Comparison of ENCODE assay signal across 12 cellular contexts in genomic region chr11:77418155-77418980, GRCh38. TPM values are rescaled to one million over a fixed set of nuclear protein-coding genes. Genes with fewer than 3 reads are reported as not detected.
DNase-seq lines count a peak whose midpoint lies in the region; ATAC-seq, FAIRE-seq and TF ChIP-seq lines count a peak whose summit lies in the region.
"Had no signal": no experiment of that assay in that cellular context is flagged by ENCODE, and none has a peak within 500 bp of the region (broad histone marks: within the 10 kb centered on the region; RNA-seq: fewer than 3 reads in every experiment).

No MANE protein-coding gene starts in this region.

- H3K14ac ChIP-seq in H1 (ENCODE audit: insufficient read length) = no peak overlapping the region

- H2BK15ac ChIP-seq in H1 (ENCODE audit: low read length) = no peak overlapping the region

- H2AFZ ChIP-seq in H1 (ENCODE audit: low read length) = no peak overlapping the region

- H3K79me2 ChIP-seq in H1 (ENCODE audit: control insufficient read depth in 1 of 2, insufficient read depth in 2 of 2, low read length in 2 of 2) = peaks cover 0 to 76% of the 10 kb centered on the region in 2 experiments; a peak in 2 of 4 replicates

- H3K4me3 Mint-ChIP-seq in progenitor cell of endocrine pancreas (ENCODE audit: low read depth) (no peak overlapping the region), osteocyte (ENCODE audit: unreplicated experiment) (no peak overlapping the region)
- H3K4me3 Mint-ChIP-seq: T-helper 1 cell treated with Interleukin-12 subunit alpha and Interleukin-12 subunit beta and Interleukin-4 antibody, amounts not matched to agents 30 μg/mL and 1 μg/mL, for 36 hours had no signal

- H3K4ac ChIP-seq in H1 (replicated peaks; ENCODE audit: insufficient read length, low read depth, low read length) = no peak overlapping the region

- TF ChIP-seq POLR2A in H1 (IDR thresholded peaks at IDR 0.05; ENCODE audit: control extremely low read depth in 1 of 2, low read depth in 2 of 2, low read length in 2 of 2) = no peak

- no peak overlapping the region for H3K23ac ChIP-seq in H1 (ENCODE audit: insufficient read length)

- H3K36me3 ChIP-seq in HUES64 (ENCODE audit: insufficient read depth, low read length) (no peaks in the 10 kb centered on the region), H1 (ENCODE audit: control insufficient read depth in 2 of 4, insufficient read depth in 4 of 4, low read length in 3 of 4) (no peaks in the 10 kb centered on the region)

- peak overlapping the region in 1 of 2 experiments; percentile 24; a peak in 1 of 4 replicates for H3K4me2 ChIP-seq in H1 (ENCODE audit: insufficient read depth in 1 of 2, low read depth in 2 of 2, low read length in 2 of 2)

- no peaks in the 10 kb centered on the region for H3K79me1 ChIP-seq in H1 (ENCODE audit: low read depth, low read length)

- H4K91ac ChIP-seq in H1 (replicated peaks; ENCODE audit: insufficient read length, low read length) = no peak overlapping the region

- no peaks in the 10 kb centered on the region for H3K27me3 ChIP-seq in HUES64 (ENCODE audit: insufficient read depth, low read length)
- no peaks in the 10 kb centered on the region for H3K27me3 ChIP-seq in H1 (replicated peaks in 1 of 4; ENCODE audit: control insufficient read depth in 3 of 4, extremely low read depth in 1 of 4, insufficient read depth in 3 of 4, low read length in 3 of 4)

- no peak overlapping the region for H2BK5ac ChIP-seq in H1 (ENCODE audit: low read depth, low read length)

- no peak overlapping the region for H4K8ac ChIP-seq in H1 (ENCODE audit: extremely low read depth, insufficient read depth, low read length)

- no peak overlapping the region for H3K27ac Mint-ChIP-seq in progenitor cell of endocrine pancreas
- H3K27ac Mint-ChIP-seq in osteocyte (ENCODE audit: unreplicated experiment) = no peak overlapping the region
- H3K27ac Mint-ChIP-seq: T-helper 1 cell treated with Interleukin-12 subunit alpha and Interleukin-12 subunit beta and Interleukin-4 antibody, amounts not matched to agents 30 μg/mL and 1 μg/mL, for 36 hours had no signal

- TF ChIP-seq RAD21 in H1 (IDR thresholded peaks at IDR 0.05 in 1 of 2, conservative IDR thresholded peaks at IDR 0.05 in 1 of 2; ENCODE audit: low read depth in 2 of 2, low read length in 2 of 2) = no peak

- peak overlapping the region; percentile 22; the same call in 1 of the 2 replicates for H3K27ac ChIP-seq in HUES64 (ENCODE audit: low read depth, low read length)
- no peak overlapping the region for H3K27ac ChIP-seq in H1 (ENCODE audit: low read depth, low read length)
- H3K27ac ChIP-seq: skin epidermis had no signal

- CTCF ChIA-PET in H1 (lab: Charles Lee; ENCODE audit: partially characterized antibody) = interaction anchor here (1.2 kb wide), 1 partner anchor 130 kb away, joined by 3 read pairs; no protein-coding TSS in a partner anchor

- H3K9me3 ChIP-seq in HUES64 (ENCODE audit: insufficient read depth, low read depth, low read length) (no peaks in the 10 kb centered on the region), H1 (ENCODE audit: insufficient read depth in 2 of 2, low read depth in 1 of 2, low read length in 1 of 2) (no peaks in the 10 kb centered on the region)

- H4K20me1 ChIP-seq in H1 (replicated peaks in 1 of 2; ENCODE audit: control insufficient read depth in 1 of 2, insufficient read depth in 2 of 2, low read length in 2 of 2) = no peaks in the 10 kb centered on the region

- no peak overlapping the region for H2BK120ac ChIP-seq in H1 (replicated peaks; ENCODE audit: low read depth, low read length)

- DNase-seq in GM13977 (ENCODE audit: low spot score) (peak; percentile 41), H1 (ENCODE audit: low read depth in 1 of 2, low spot score in 2 of 2) (no peak), progenitor cell of endocrine pancreas (ENCODE audit: low spot score, unreplicated experiment) (no peak), osteocyte (ENCODE audit: extremely low spot score, unreplicated experiment) (no peak), inferior parietal cortex (ENCODE audit: extremely low spot score) (no peak), T1000 (lab: John Stamatoyannopoulos, UW) (no peak)
- DNase-seq: DMS153, NCI-H226 had no signal

- no peak for TF ChIP-seq EP300 in H1 (IDR thresholded peaks at IDR 0.05; ENCODE audit: borderline replicate concordance in 1 of 2, low read depth in 2 of 2, low read length in 2 of 2)

- H3K9me3 Mint-ChIP-seq in progenitor cell of endocrine pancreas (ENCODE audit: low read depth) = no peaks in the 10 kb centered on the region
- no peaks in the 10 kb centered on the region for H3K9me3 Mint-ChIP-seq in osteocyte (ENCODE audit: unreplicated experiment)
- H3K9me3 Mint-ChIP-seq: T-helper 1 cell treated with Interleukin-12 subunit alpha and Interleukin-12 subunit beta and Interleukin-4 antibody, amounts not matched to agents 30 μg/mL and 1 μg/mL, for 36 hours had no signal

- H2BK20ac ChIP-seq in H1 (ENCODE audit: low read length) = no peak overlapping the region

- ATAC-seq in GM21390 (IDR thresholded peaks at IDR 0.05; ENCODE audit: unreplicated experiment) = peak; percentile 71

- H3K56ac ChIP-seq in H1 (replicated peaks; ENCODE audit: insufficient read length, low read depth, low read length) = no peak overlapping the region

- no peaks in the 10 kb centered on the region for H3K27me3 Mint-ChIP-seq in progenitor cell of endocrine pancreas
- no peaks in the 10 kb centered on the region for H3K27me3 Mint-ChIP-seq in osteocyte (ENCODE audit: unreplicated experiment)

- TF ChIP-seq CTCF in GM13977 (IDR thresholded peaks at IDR 0.05; ENCODE audit: extremely low read depth, insufficient read depth, missing control alignments) (no peak), H1 (IDR thresholded peaks at IDR 0.05; ENCODE audit: control extremely low read depth in 1 of 3, insufficient read depth in 1 of 3, low read depth in 1 of 3, low read length in 3 of 3) (no peak), progenitor cell of endocrine pancreas (IDR thresholded peaks at IDR 0.05; ENCODE audit: unreplicated experiment) (no peak), osteocyte (IDR thresholded peaks at IDR 0.05) (no peak)

- H3K9ac ChIP-seq in HUES64 (ENCODE audit: low read depth, low read length) = no peak overlapping the region
- H3K9ac ChIP-seq in H1 (replicated peaks in 1 of 4; ENCODE audit: extremely low read depth in 1 of 4, low read depth in 3 of 4, low read length in 3 of 4) = no peak overlapping the region

- H3K36me3 Mint-ChIP-seq in progenitor cell of endocrine pancreas (ENCODE audit: insufficient read depth) = no peaks in the 10 kb centered on the region
- H3K36me3 Mint-ChIP-seq in osteocyte (ENCODE audit: unreplicated experiment) = no peaks in the 10 kb centered on the region

- H3K4me3 ChIP-seq in HUES64 (ENCODE audit: low read length) (no peak overlapping the region), H1 (ENCODE audit: extremely low read depth in 1 of 4, insufficient read depth in 2 of 4, low read depth in 3 of 4, low read length in 4 of 4) (no peak overlapping the region; a peak in 1 of 8 replicates)
- H3K4me3 ChIP-seq: skin epidermis had no signal

- 93% methylated on average over 4 of the region's 4 CpGs for WGBS in HUES64
- 84% methylated on average over 4 of the region's 4 CpGs; no CpG with 5 or more reads in 1 of the 2 experiments for WGBS in H1 (ENCODE audit: extremely low coverage in 1 of 2, insufficient coverage in 1 of 2, insufficient read length in 1 of 2, insufficient replicate concordance in 2 of 2, low coverage in 1 of 2, low lambda C conversion rate in 2 of 2, missing lambda C conversion rate in 1 of 2), 2 experiments

- H3K23me2 ChIP-seq in H1 (ENCODE audit: low read depth, low read length) = no peaks in the 10 kb centered on the region; the same call in 1 of the 2 replicates

- H3K4me1 Mint-ChIP-seq in progenitor cell of endocrine pancreas (ENCODE audit: low read depth) (peaks cover 36% of the 10 kb centered on the region), osteocyte (ENCODE audit: unreplicated experiment) (no peaks in the 10 kb centered on the region)

- no peak overlapping the region for H2AK5ac ChIP-seq in H1 (ENCODE audit: low read depth, low read length)

- POLR2A ChIA-PET in H1 (lab: Charles Lee; ENCODE audit: partially characterized antibody) = no interaction called here

- FAIRE-seq in H1 (lab: Jason Lieb, UNC) = no peak

- in situ Hi-C loops in GM13977 (cut with MboI; ENCODE audit: low pct_unique_long_range_greater_than_20kb, low sequenced_read_pairs, unreplicated experiment) = no loop called here

- no peak overlapping the region for H2BK12ac ChIP-seq in H1 (ENCODE audit: low read depth, low read length)

- H4K5ac ChIP-seq in H1 (ENCODE audit: insufficient read length, low read depth, low read length) = peak overlapping the region; percentile 18

- H3K18ac ChIP-seq in H1 (ENCODE audit: extremely low read depth, low read length) = no peak overlapping the region

- H3K4me1 ChIP-seq in HUES64 (ENCODE audit: insufficient read depth, low read length) (peaks cover 57% of the 10 kb centered on the region), H1 (replicated peaks in 1 of 4; ENCODE audit: control insufficient read depth in 3 of 4, insufficient read depth in 4 of 4, low read length in 3 of 4) (peaks cover 0 to 16% (median 4%) of the 10 kb centered on the region in 4 experiments; a peak in 6 of 7 replicates)

TF ChIP-seq in H1, 55 proteins besides CTCF, POLR2A, EP300 and RAD21:
- TF ChIP-seq TAF1 (IDR thresholded peaks at IDR 0.05; ENCODE audit: low read depth, low read length) = no peak
- TF ChIP-seq KDM5A (IDR thresholded peaks at IDR 0.05; ENCODE audit: low read length) = no peak
- TF ChIP-seq YY1 (IDR thresholded peaks at IDR 0.05; ENCODE audit: low read depth, low read length) = no peak
- TF ChIP-seq TBP (IDR thresholded peaks at IDR 0.05; ENCODE audit: low read depth, low read length) = no peak
- no peak for TF ChIP-seq POLR2AphosphoS5 (IDR thresholded peaks at IDR 0.05; ENCODE audit: low read depth, low read length)

RNA-seq across cellular contexts. Expression of gene PAK1, which starts 55.5 kb away (rescaled TPM):
- 102 TPM for polyA plus RNA-seq in HUES64 (2013, experiment 1 of 2)
- 111 TPM for polyA plus RNA-seq in HUES64 (2013, experiment 2 of 2)
- total RNA-seq in H1 (2021; fragmentation: NEBNext Ultra II Directional; extraction: Animal tissue kit (Norgen Biotek cat#: 25700)) = 142 and 151 TPM in 2 replicates
- polyA plus RNA-seq in H1 (2011; rRNA removed) = 73.1 and 87.7 TPM in 2 replicates
- 113 TPM for polyA plus RNA-seq in H1 (2011; cell fraction: cytosol; rRNA removed)
- 125 TPM for polyA plus RNA-seq in H1 (2011; cell fraction: nucleus; rRNA removed)
- 117 to 168 TPM (median 134 TPM) in 4 replicates for polyA plus RNA-seq in H1 (2012, experiment 1 of 2)
- polyA plus RNA-seq in H1 (2012, experiment 2 of 2) = 49.6 TPM
- polyA plus RNA-seq in H1 (2013, experiment 1 of 2) = 129 TPM
- polyA plus RNA-seq in H1 (2013, experiment 2 of 2) = 130 TPM
- 287 and 306 TPM in 2 replicates for polyA minus RNA-seq in H1 (2011; rRNA and poly(A)+ RNA removed)
- 110 TPM for polyA minus RNA-seq in H1 (2011; cell fraction: cytosol; rRNA and poly(A)+ RNA removed)
- polyA minus RNA-seq in H1 (2011; cell fraction: nucleus; rRNA and poly(A)+ RNA removed) = 131 TPM
- total RNA-seq in progenitor cell of endocrine pancreas = 127 and 141 TPM in 2 replicates
- total RNA-seq in osteocyte = 17.4 and 20.9 TPM in 2 replicates
